In genomic region chr18:10041180-10041579, GRCh38 we compare ENCODE assay signal across 11 cellular contexts.
A peak's percentile ranks its signal among the peaks of the same experiment; 100 is the strongest.
DNase-seq lines count a peak whose midpoint lies in the region; ATAC-seq and TF ChIP-seq lines count a peak whose summit lies in the region.
"Had no signal": no experiment of that assay in that cellular context is flagged by ENCODE, and none has a peak within 500 bp of the region (broad histone marks: within the 10 kb centered on the region; RNA-seq: fewer than 3 reads in every experiment).

No MANE protein-coding gene starts in this region.

- H3K36me3 ChIP-seq in esophagus squamous epithelium (no peaks in the 10 kb centered on the region), thyroid gland (no peaks in the 10 kb centered on the region)

- H3K36me3 Mint-ChIP-seq in T-cell = no peaks in the 10 kb centered on the region

- H3K4me3 ChIP-seq in esophagus squamous epithelium (no peak overlapping the region), thyroid gland (replicated peaks in 1 of 3) (no peak overlapping the region)
- H3K4me3 ChIP-seq: GM23338 had no signal

- H3K27ac ChIP-seq in esophagus squamous epithelium (peak overlapping the region; percentile 52 to 85 (median 82)), thyroid gland (peak overlapping the region in 2 of 3 donors; percentile 31 to 32)

- H3K27me3 ChIP-seq in esophagus squamous epithelium (no peaks in the 10 kb centered on the region), thyroid gland (no peaks in the 10 kb centered on the region)

- TF ChIP-seq POLR2A in esophagus squamous epithelium (IDR thresholded peaks at IDR 0.05) (no peak), thyroid gland (IDR thresholded peaks at IDR 0.05) (no peak)

- POLR2A ChIA-PET in T-cell (lab: Charles Lee) = no interaction called here

- peak; percentile 49 for DNase-seq in NCI-H82 treated with DMSO at 0.1 percent for 48 hours (lab: John Stamatoyannopoulos, UW; ENCODE audit: unreplicated experiment)
- no peak for DNase-seq in esophagus squamous epithelium (lab: John Stamatoyannopoulos, UW)
- DNase-seq in mucosa of gallbladder (ENCODE audit: low spot score) = peak; percentile 62
- peak; percentile 9 to 15 for DNase-seq in thyroid gland
- no peak for DNase-seq in T-cell
- DNase-seq in NCI-H1436 treated with DMSO at 0.1 percent for 48 hours (lab: John Stamatoyannopoulos, UW) = no peak
- no peak for DNase-seq in A172 (ENCODE audit: low spot score)
- DNase-seq: NCI-H187, OCI-M1 had no signal

- H3K27me3 Mint-ChIP-seq in T-cell = peaks cover 0 to 3% of the 10 kb centered on the region in 2 donors

- intact Hi-C loops in esophagus squamous epithelium (cut with DNase I) (no loop called here), thyroid gland (cut with DNase I) (no loop called here)

- no peak for TF ChIP-seq CTCF in esophagus squamous epithelium (IDR thresholded peaks at IDR 0.05)
- no peak for TF ChIP-seq CTCF in thyroid gland (IDR thresholded peaks at IDR 0.05)

- H3K4me3 Mint-ChIP-seq in T-cell = no peak overlapping the region
- H3K4me3 Mint-ChIP-seq: GM23338 had no signal

- no peak for ATAC-seq in HG02798 (IDR thresholded peaks at IDR 0.05; ENCODE audit: poor library complexity, unreplicated experiment)
- ATAC-seq in T-cell (replicated peaks in 1 of 4) = no peak
- ATAC-seq: GM23338 had no signal

- CTCF ChIA-PET in T-cell (lab: Charles Lee) = no interaction called here

- H3K9me3 ChIP-seq in esophagus squamous epithelium = peaks cover 0 to 16% (median 11%) of the 10 kb centered on the region in 3 donors
- H3K9me3 ChIP-seq in thyroid gland = no peaks in the 10 kb centered on the region

- H3K4me1 ChIP-seq in esophagus squamous epithelium (peaks cover 8 to 71% (median 32%) of the 10 kb centered on the region in 3 donors), thyroid gland (no peaks in the 10 kb centered on the region)

- H3K27ac Mint-ChIP-seq in T-cell = no peak overlapping the region
- H3K27ac Mint-ChIP-seq: GM23338 had no signal

- H3K9me3 Mint-ChIP-seq in T-cell = peaks cover 10 to 20% (median 18%) of the 10 kb centered on the region in 3 donors

- H3K4me1 Mint-ChIP-seq in T-cell = no peaks in the 10 kb centered on the region

Comparison
In these comparisons a context has a peak if more than half of its experiments do, and no peak if none do; other contexts are left out.
1. DNase-seq: peak in NCI-H82 treated with DMSO at 0.1 percent for 48 hours (single experiment), mucosa of gallbladder (single experiment) and thyroid gland (2 of 2); none in esophagus squamous epithelium (single experiment), T-cell (0 of 34), NCI-H1436 treated with DMSO at 0.1 percent for 48 hours (single experiment) and A172 (single experiment).